Comparison of ENCODE assay signal across 1 cellular context in genomic region chr17:76277300-76278267, GRCh38.
A peak's percentile ranks its signal among the peaks of the same experiment; 100 is the strongest.
TF ChIP-seq lines count a peak whose summit lies in the region.

No MANE protein-coding gene starts in this region.

TF ChIP-seq in GM12878, 131 proteins besides CTCF, POLR2A, EP300 and RAD21:
- TF ChIP-seq NFYA (IDR thresholded peaks at IDR 0.05; ENCODE audit: borderline replicate concordance, low read depth, low read length) (no peak), SUPT20H (IDR thresholded peaks at IDR 0.05; ENCODE audit: borderline replicate concordance, control insufficient read depth, low read depth, low read length) (no peak), SIN3A (IDR thresholded peaks at IDR 0.05; ENCODE audit: low read depth, low read length) (no peak), HDGF (IDR thresholded peaks at IDR 0.05) (0 out of 2 replicates have a peak, but pooled peaks have one; percentile 56), NFIC (IDR thresholded peaks at IDR 0.05; ENCODE audit: low read depth, low read length) (0 out of 2 replicates have a peak, but pooled peaks have one; percentile 20), TCF3 (IDR thresholded peaks at IDR 0.05; ENCODE audit: borderline replicate concordance, insufficient read depth, low read depth, low read length) (0 out of 2 replicates have a peak, but pooled peaks have one; percentile 55), E4F1 (IDR thresholded peaks at IDR 0.05; ENCODE audit: borderline replicate concordance, partially characterized antibody) (peak; percentile 23), IRF4 (IDR thresholded peaks at IDR 0.05; ENCODE audit: low read depth, low read length) (no peak)
- TF ChIP-seq, protein P1, sequence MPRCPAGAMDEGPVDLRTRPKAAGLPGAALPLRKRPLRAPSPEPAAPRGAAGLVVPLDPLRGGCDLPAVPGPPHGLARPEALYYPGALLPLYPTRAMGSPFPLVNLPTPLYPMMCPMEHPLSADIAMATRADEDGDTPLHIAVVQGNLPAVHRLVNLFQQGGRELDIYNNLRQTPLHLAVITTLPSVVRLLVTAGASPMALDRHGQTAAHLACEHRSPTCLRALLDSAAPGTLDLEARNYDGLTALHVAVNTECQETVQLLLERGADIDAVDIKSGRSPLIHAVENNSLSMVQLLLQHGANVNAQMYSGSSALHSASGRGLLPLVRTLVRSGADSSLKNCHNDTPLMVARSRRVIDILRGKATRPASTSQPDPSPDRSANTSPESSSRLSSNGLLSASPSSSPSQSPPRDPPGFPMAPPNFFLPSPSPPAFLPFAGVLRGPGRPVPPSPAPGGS (IDR thresholded peaks at IDR 0.05; ENCODE audit: borderline replicate concordance, insufficient read depth, low read depth, low read length, poor library complexity, severe bottlenecking) = peak; percentile 99
- TF ChIP-seq, protein P2, sequence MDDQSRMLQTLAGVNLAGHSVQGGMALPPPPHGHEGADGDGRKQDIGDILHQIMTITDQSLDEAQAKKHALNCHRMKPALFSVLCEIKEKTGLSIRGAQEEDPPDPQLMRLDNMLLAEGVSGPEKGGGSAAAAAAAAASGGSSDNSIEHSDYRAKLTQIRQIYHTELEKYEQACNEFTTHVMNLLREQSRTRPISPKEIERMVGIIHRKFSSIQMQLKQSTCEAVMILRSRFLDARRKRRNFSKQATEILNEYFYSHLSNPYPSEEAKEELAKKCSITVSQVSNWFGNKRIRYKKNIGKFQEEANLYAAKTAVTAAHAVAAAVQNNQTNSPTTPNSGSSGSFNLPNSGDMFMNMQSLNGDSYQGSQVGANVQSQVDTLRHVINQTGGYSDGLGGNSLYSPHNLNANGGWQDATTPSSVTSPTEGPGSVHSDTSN (IDR thresholded peaks at IDR 0.05; ENCODE audit: insufficient replicate concordance, low read depth, low read length) = peak; percentile 54
